In genomic region chr9:133917407-133917806, GRCh38 we compare ENCODE assay signal across 19 cellular contexts.
A peak's percentile ranks its signal among the peaks of the same experiment; 100 is the strongest.
DNase-seq lines count a peak whose midpoint lies in the region; ATAC-seq, FAIRE-seq and TF ChIP-seq lines count a peak whose summit lies in the region.
"Had no signal": no experiment of that assay in that cellular context is flagged by ENCODE, and none has a peak within 500 bp of the region (broad histone marks: within the 10 kb centered on the region; RNA-seq: fewer than 3 reads in every experiment).

No MANE protein-coding gene starts in this region.

- H3K36me3 ChIP-seq in HepG2 (replicated peaks in 1 of 2; ENCODE audit: control insufficient read depth in 1 of 2, insufficient read depth in 2 of 2, low read length in 2 of 2) = peaks cover 0 to 9% of the 10 kb centered on the region in 2 experiments; a peak in 3 of 5 replicates
- H3K36me3 ChIP-seq in right lobe of liver = no peaks in the 10 kb centered on the region
- H3K36me3 ChIP-seq in neural progenitor cell = no peaks in the 10 kb centered on the region
- H3K36me3 ChIP-seq: MG63 had no signal

- no peak overlapping the region for H3K9ac ChIP-seq in HepG2 (ENCODE audit: insufficient read depth, low read depth, low read length)
- H3K9ac ChIP-seq in neural progenitor cell = no peak overlapping the region
- H3K9ac ChIP-seq: KMS-11 had no signal

- H3K4me2 ChIP-seq in HepG2 (ENCODE audit: low read depth, low read length) (peak overlapping the region; percentile 57; the same call in 1 of the 2 replicates), neural progenitor cell (peak overlapping the region; percentile 43)
- H3K4me2 ChIP-seq: KMS-11 had no signal

- peaks cover 3% of the 10 kb centered on the region for H3K27me3 Mint-ChIP-seq in neural progenitor cell (ENCODE audit: insufficient read depth, low read depth)

- H3K27ac ChIP-seq in HepG2 (ENCODE audit: extremely low read length, insufficient read depth, low read length) (peak overlapping the region; percentile 85), right lobe of liver (no peak overlapping the region), cingulate gyrus (ENCODE audit: low read depth, low read length) (peak overlapping the region; percentile 58), neural progenitor cell (no peak overlapping the region)
- H3K27ac ChIP-seq: KMS-11 had no signal

- no TSS peak for BruUV-seq in HepG2 (replicated peaks; lab: Mats Ljungman, UMichigan)

- in situ Hi-C loops in HepG2 (cut with HindIII; ENCODE audit: extremely low pct_ligation_motif_present, low pct_unique_long_range_greater_than_20kb) = no loop called here

- intact Hi-C loops in HepG2 (cut with micrococcal nuclease; ENCODE audit: unreplicated experiment) (no loop called here), right lobe of liver (cut with DNase I) (no loop called here)

- CTCF ChIA-PET in HepG2 (lab: Yijun Ruan, JAX; ENCODE audit: low intra/inter-chr PET ratio, low total read pairs) = no interaction called here

- peak; percentile 20; the same call in 2 of the 3 replicates for ATAC-seq in HepG2
- ATAC-seq in right lobe of liver = no peak
- ATAC-seq in GM18517 (IDR thresholded peaks at IDR 0.05; ENCODE audit: unreplicated experiment) = no peak
- ATAC-seq: PC-3 had no signal

- TF ChIP-seq POLR2A in HepG2 (IDR thresholded peaks at IDR 0.05; ENCODE audit: insufficient read depth in 1 of 2, low read depth in 2 of 2, low read length in 2 of 2) = no peak
- TF ChIP-seq POLR2A in right lobe of liver (IDR thresholded peaks at IDR 0.05) = no peak

- peaks cover 71% of the 10 kb centered on the region for H3K4me1 ChIP-seq in HepG2 (ENCODE audit: insufficient read depth, low read length)
- peaks cover 0 to 28% (median 10%) of the 10 kb centered on the region in 4 donors for H3K4me1 ChIP-seq in right lobe of liver
- H3K4me1 ChIP-seq in neural progenitor cell = peaks cover 56% of the 10 kb centered on the region

- H3K4me1 Mint-ChIP-seq in neural progenitor cell = peaks cover 69% of the 10 kb centered on the region

- H3K27ac Mint-ChIP-seq in neural progenitor cell = no peak overlapping the region

- no peaks in the 10 kb centered on the region for H3K36me3 Mint-ChIP-seq in neural progenitor cell
- H3K36me3 Mint-ChIP-seq: CD4-positive, alpha-beta memory T cell had no signal

- no peaks in the 10 kb centered on the region for H3K27me3 ChIP-seq in HepG2 (ENCODE audit: control insufficient read depth in 1 of 2, insufficient read depth in 2 of 2, low read length in 2 of 2)
- no peaks in the 10 kb centered on the region for H3K27me3 ChIP-seq in right lobe of liver
- no peaks in the 10 kb centered on the region for H3K27me3 ChIP-seq in neural progenitor cell
- H3K27me3 ChIP-seq: MG63 had no signal

- WGBS in HepG2 (ENCODE audit: low lambda C conversion rate) = 15% methylated on average over 2 of the region's 6 CpGs
- WGBS in right lobe of liver (ENCODE audit: insufficient coverage, low coverage, low lambda C conversion rate, missing lambda C conversion rate) = 37% methylated on average over 2 of the region's 6 CpGs

- no peaks in the 10 kb centered on the region for H3K9me3 ChIP-seq in HepG2 (ENCODE audit: low read length)
- H3K9me3 ChIP-seq in right lobe of liver = no peaks in the 10 kb centered on the region
- no peaks in the 10 kb centered on the region for H3K9me3 ChIP-seq in neural progenitor cell (ENCODE audit: low read depth)
- H3K9me3 ChIP-seq: MG63 had no signal

- peak; percentile 36 for FAIRE-seq in HepG2 (lab: Jason Lieb, UNC)
- FAIRE-seq: D721Med had no signal

- H3K4me3 ChIP-seq in HepG2 (replicated peaks in 1 of 3; ENCODE audit: insufficient read depth in 1 of 3, low read depth in 2 of 3, low read length in 3 of 3) (peak overlapping the region in 1 of 3 experiments; percentile 16; a peak in 1 of 6 replicates), right lobe of liver (no peak overlapping the region), neural progenitor cell (no peak overlapping the region)
- H3K4me3 ChIP-seq: MG63 had no signal

- DNase-seq in HepG2 (ENCODE audit: low spot score) (peak; percentile 32), right lobe of liver (no peak), neural progenitor cell (ENCODE audit: low spot score) (no peak), DMS79 treated with DMSO at 0.1 percent for 48 hours (lab: John Stamatoyannopoulos, UW) (no peak), H4 (ENCODE audit: low spot score) (no peak), Kasumi-1 (lab: John Stamatoyannopoulos, UW) (no peak)
- DNase-seq: AML-193; CD4-positive, alpha-beta memory T cell; GF-D8; H7; MG63; NCI-H1092 treated with DMSO at 0.1 percent for 48 hours; NCI-H1694 treated with DMSO at 0.1 percent for 48 hours; NCI-H69; PC-3 had no signal

- TF ChIP-seq EP300 in HepG2 (IDR thresholded peaks at IDR 0.05; ENCODE audit: low read depth in 2 of 2, low read length in 2 of 2) (no peak), HepG2 (CRISPR knock-in tag; IDR thresholded peaks at IDR 0.05; ENCODE audit: borderline replicate concordance) (no peak)

- no peaks in the 10 kb centered on the region for H3K9me3 Mint-ChIP-seq in neural progenitor cell

- H3K4me3 Mint-ChIP-seq in neural progenitor cell = no peak overlapping the region
- H3K4me3 Mint-ChIP-seq: CD4-positive, alpha-beta memory T cell had no signal

- H4K20me1 ChIP-seq in HepG2 (ENCODE audit: insufficient read depth, low read length) = 0 out of 2 replicates have a peak, but pooled peaks cover 2% of the 10 kb centered on the region
- peaks cover 33% of the 10 kb centered on the region for H4K20me1 ChIP-seq in neural progenitor cell (ENCODE audit: low read depth)

- H3K79me2 ChIP-seq in HepG2 (ENCODE audit: insufficient read depth, low read length) = peaks cover 75% of the 10 kb centered on the region
- peaks cover 64% of the 10 kb centered on the region for H3K79me2 ChIP-seq in neural progenitor cell (ENCODE audit: low read depth)

- TF ChIP-seq CTCF in HepG2 (CRISPR knock-in tag; IDR thresholded peaks at IDR 0.05) = no peak
- no peak for TF ChIP-seq CTCF in right lobe of liver (IDR thresholded peaks at IDR 0.05)
- TF ChIP-seq CTCF in neural progenitor cell (IDR thresholded peaks at IDR 0.05) = no peak

- H2AFZ ChIP-seq in HepG2 (ENCODE audit: low read length) (no peak overlapping the region), neural progenitor cell (replicated peaks) (no peak overlapping the region)

- H3F3A ChIP-seq in neural progenitor cell (ENCODE audit: low read depth) = peaks cover 32% of the 10 kb centered on the region

- no peak for TF ChIP-seq RAD21 in HepG2 (CRISPR knock-in tag; IDR thresholded peaks at IDR 0.05)

- POLR2A ChIA-PET in HepG2 (lab: Yijun Ruan, JAX) = interaction anchor here (0.6 to 1.6 kb wide), 4 partner anchors 25 to 73 kb away, joined by 3 to 5 read pairs (median 4); no protein-coding TSS in a partner anchor

TF ChIP-seq in HepG2, 621 proteins besides CTCF, POLR2A, EP300 and RAD21 (continues in another document):
- TF ChIP-seq UBTF (CRISPR knock-in tag; IDR thresholded peaks at IDR 0.05) = peak; percentile 16; the same call in 1 of the 2 replicates
- TF ChIP-seq, protein P1, sequence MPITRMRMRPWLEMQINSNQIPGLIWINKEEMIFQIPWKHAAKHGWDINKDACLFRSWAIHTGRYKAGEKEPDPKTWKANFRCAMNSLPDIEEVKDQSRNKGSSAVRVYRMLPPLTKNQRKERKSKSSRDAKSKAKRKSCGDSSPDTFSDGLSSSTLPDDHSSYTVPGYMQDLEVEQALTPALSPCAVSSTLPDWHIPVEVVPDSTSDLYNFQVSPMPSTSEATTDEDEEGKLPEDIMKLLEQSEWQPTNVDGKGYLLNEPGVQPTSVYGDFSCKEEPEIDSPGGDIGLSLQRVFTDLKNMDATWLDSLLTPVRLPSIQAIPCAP (CRISPR knock-in tag; IDR thresholded peaks at IDR 0.05; ENCODE audit: low read depth) = no peak
- TF ChIP-seq ZNF746 (CRISPR knock-in tag; IDR thresholded peaks at IDR 0.05) = no peak
- TF ChIP-seq TARDBP (CRISPR knock-in tag; IDR thresholded peaks at IDR 0.05) = no peak
- TF ChIP-seq, protein P2, sequence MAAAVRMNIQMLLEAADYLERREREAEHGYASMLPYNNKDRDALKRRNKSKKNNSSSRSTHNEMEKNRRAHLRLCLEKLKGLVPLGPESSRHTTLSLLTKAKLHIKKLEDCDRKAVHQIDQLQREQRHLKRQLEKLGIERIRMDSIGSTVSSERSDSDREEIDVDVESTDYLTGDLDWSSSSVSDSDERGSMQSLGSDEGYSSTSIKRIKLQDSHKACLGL (CRISPR knock-in tag; IDR thresholded peaks at IDR 0.05) = no peak
- TF ChIP-seq YEATS2 (CRISPR knock-in tag; IDR thresholded peaks at IDR 0.05; ENCODE audit: borderline replicate concordance) = no peak
- TF ChIP-seq GABPA (IDR thresholded peaks at IDR 0.05; ENCODE audit: low read depth, low read length) = no peak
- TF ChIP-seq GABPA (CRISPR knock-in tag; IDR thresholded peaks at IDR 0.05; ENCODE audit: low read depth) = no peak
- TF ChIP-seq ZNF331 (CRISPR knock-in tag; IDR thresholded peaks at IDR 0.05) = peak; percentile 22; the same call in 1 of the 2 replicates
- TF ChIP-seq ZNF451 (CRISPR knock-in tag; IDR thresholded peaks at IDR 0.05) = no peak

Comparison
In these comparisons a context has a peak if more than half of its experiments do, and no peak if none do; other contexts are left out.
1. H3K27ac ChIP-seq: peak in HepG2 (single experiment) and cingulate gyrus (single experiment); none in right lobe of liver (0 of 3) and neural progenitor cell (single experiment).